16 cellular contexts compared by ENCODE assay signal in the genomic region with DNA sequence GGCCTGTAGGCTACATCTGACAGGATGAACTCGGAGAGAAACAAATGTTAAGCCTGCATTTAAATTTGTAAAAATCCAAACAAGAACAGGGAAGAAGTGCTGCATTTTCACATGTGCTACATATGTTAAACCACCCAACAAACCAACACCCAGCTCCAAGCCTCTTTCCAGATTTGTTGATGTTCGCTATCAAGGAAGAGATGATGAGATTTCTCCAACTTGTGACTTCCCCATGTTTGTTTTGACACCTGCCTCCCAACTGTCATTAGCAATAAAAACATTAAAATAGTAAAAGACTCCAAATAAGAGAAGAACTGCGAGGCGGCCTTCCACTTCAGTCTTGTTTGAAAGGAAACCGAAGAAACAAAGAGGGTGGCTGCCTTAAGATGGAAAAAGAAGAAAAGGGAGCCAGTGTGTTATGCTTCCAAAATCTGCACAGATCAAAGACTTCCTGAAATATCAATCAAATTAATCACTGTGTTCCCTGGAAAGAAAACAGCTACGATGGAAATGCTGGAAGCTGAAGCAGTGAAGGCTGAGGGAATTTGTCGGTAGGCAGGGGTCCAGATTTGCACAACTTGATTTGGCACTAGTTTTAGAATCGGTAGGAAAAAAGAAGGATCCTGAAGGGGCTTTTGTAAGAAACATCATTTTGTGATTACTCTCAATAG.
"Had no signal": no experiment of that assay in that cellular context is flagged by ENCODE, and none has a peak within 500 bp of the region (broad histone marks: within the 10 kb centered on the region; RNA-seq: fewer than 3 reads in every experiment).

No MANE protein-coding gene starts in this region.

- DNase-seq: activated CD4-positive, alpha-beta memory T cell treated with anti-CD3 and anti-CD28 coated beads, Interleukin-2, amount 10 ng/mL, durations not matched to agents 7 days and 5 days; activated CD4-positive, alpha-beta T cell treated with anti-CD3 and anti-CD28 coated beads for 36 hours; activated gamma-delta T cell; activated T-cell treated with anti-CD3 and anti-CD28 coated beads, Interleukin-2, amount 50 U/mL, for 48 hours; amniotic stem cell; brain microvascular endothelial cell; effector memory CD8-positive, alpha-beta T cell; hippocampal formation; mesendoderm; ovary; stimulated activated CD4-positive, alpha-beta T cell treated with anti-CD3 and anti-CD28 coated beads, Interleukin-1b, Interleukin-23, amount 100 ng/mL, for 48 hours; stomach had no signal

- H3K4me3 Mint-ChIP-seq: activated CD4-positive, alpha-beta memory T cell treated with anti-CD3 and anti-CD28 coated beads, Interleukin-2, amount 10 ng/mL, durations not matched to agents 7 days and 5 days; activated CD4-positive, alpha-beta T cell treated with anti-CD3 and anti-CD28 coated beads for 36 hours; activated naive CD8-positive, alpha-beta T cell; central memory CD8-positive, alpha-beta T cell; effector memory CD8-positive, alpha-beta T cell had no signal

- ATAC-seq: activated CD4-positive, alpha-beta T cell treated with anti-CD3 and anti-CD28 coated beads for 36 hours; effector memory CD8-positive, alpha-beta T cell; SK-N-SH treated with all-trans-retinoic acid at 6 μM for 48 hours had no signal

- H3K27me3 ChIP-seq: brain microvascular endothelial cell, ovary, stomach had no signal

- H3K4me1 Mint-ChIP-seq: activated CD4-positive, alpha-beta T cell treated with anti-CD3 and anti-CD28 coated beads for 36 hours had no signal

- H3K27ac ChIP-seq: brain microvascular endothelial cell, coronary artery, ovary, stomach had no signal

- H3K27me3 Mint-ChIP-seq: activated CD4-positive, alpha-beta memory T cell treated with anti-CD3 and anti-CD28 coated beads, Interleukin-2, amount 10 ng/mL, durations not matched to agents 7 days and 5 days; activated CD4-positive, alpha-beta T cell treated with anti-CD3 and anti-CD28 coated beads for 36 hours; activated naive CD8-positive, alpha-beta T cell; central memory CD8-positive, alpha-beta T cell; effector memory CD8-positive, alpha-beta T cell had no signal

- H3K27ac Mint-ChIP-seq: activated CD4-positive, alpha-beta memory T cell treated with anti-CD3 and anti-CD28 coated beads, Interleukin-2, amount 10 ng/mL, durations not matched to agents 7 days and 5 days; activated CD4-positive, alpha-beta T cell treated with anti-CD3 and anti-CD28 coated beads for 36 hours; activated naive CD8-positive, alpha-beta T cell had no signal

- H3K9me3 ChIP-seq: ovary, stomach had no signal
